ENCODE assay signal across 22 cellular contexts in the genomic region with DNA sequence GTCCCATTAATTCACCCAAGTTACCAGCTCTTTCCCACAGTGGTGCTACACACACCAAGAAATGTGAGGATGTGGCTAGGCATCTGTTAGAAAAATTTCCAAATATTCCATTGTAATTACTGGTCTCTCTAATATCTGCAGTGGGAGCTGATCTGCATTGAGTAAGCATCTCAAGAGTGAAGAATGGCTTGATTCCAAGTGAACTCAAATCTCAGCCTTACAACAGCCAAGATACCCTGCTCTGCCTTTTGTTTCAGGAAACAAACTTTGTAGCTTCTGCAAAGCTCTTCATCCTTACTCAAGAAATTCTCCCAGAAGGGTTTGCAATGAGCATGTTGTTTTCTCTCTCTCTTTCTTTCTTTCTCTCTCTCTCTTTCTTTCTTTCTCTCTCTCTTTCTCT.
"Had no signal": no experiment of that assay in that cellular context is flagged by ENCODE, and none has a peak within 500 bp of the region (broad histone marks: within the 10 kb centered on the region; RNA-seq: fewer than 3 reads in every experiment).

No MANE protein-coding gene starts in this region.

- H3K4me3 Mint-ChIP-seq: effector memory CD8-positive, alpha-beta T cell; naive thymus-derived CD4-positive, alpha-beta T cell; nephron progenitor cell; stimulated activated memory B cell treated with anti-CD40 and anti-IgM and Interleukin-4, amounts not matched to agents 10 μg/mL and 1 μg/mL and 100 μg/mL, for 72 hours; stimulated activated naive CD8-positive, alpha-beta T cell treated with anti-CD3 and anti-CD28 coated beads, Interleukin-15, Interleukin-2, amounts not matched to agents 100 ng/mL and 50 ng/mL, for 24 hours had no signal

- H3K27me3 ChIP-seq: gastrocnemius medialis, neutrophil, testis, tibial nerve, upper lobe of right lung, vagina had no signal

- H3K9me3 Mint-ChIP-seq: effector memory CD8-positive, alpha-beta T cell; naive thymus-derived CD4-positive, alpha-beta T cell; nephron progenitor cell; stimulated activated memory B cell treated with anti-CD40 and anti-IgM and Interleukin-4, amounts not matched to agents 10 μg/mL and 1 μg/mL and 100 μg/mL, for 72 hours; stimulated activated naive CD8-positive, alpha-beta T cell treated with anti-CD3 and anti-CD28 coated beads, Interleukin-15, Interleukin-2, amounts not matched to agents 100 ng/mL and 50 ng/mL, for 24 hours had no signal

- H3K36me3 Mint-ChIP-seq: naive thymus-derived CD4-positive, alpha-beta T cell; stimulated activated memory B cell treated with anti-CD40 and anti-IgM and Interleukin-4, amounts not matched to agents 10 μg/mL and 1 μg/mL and 100 μg/mL, for 72 hours had no signal

- ATAC-seq: effector memory CD8-positive, alpha-beta T cell; gastrocnemius medialis; left lobe of liver; naive thymus-derived CD4-positive, alpha-beta T cell; sciatic nerve; stimulated activated memory B cell treated with anti-CD40 and anti-IgM and Interleukin-4, amounts not matched to agents 10 μg/mL and 1 μg/mL and 100 μg/mL, for 72 hours; upper lobe of right lung had no signal

- H3K36me3 ChIP-seq: esophagus muscularis mucosa, gastrocnemius medialis, neutrophil, spleen, tibial nerve, upper lobe of right lung, vagina had no signal

- H3K27ac ChIP-seq: epithelial cell of prostate, esophagus muscularis mucosa, gastrocnemius medialis, neutrophil, spleen, testis, tibial nerve, upper lobe of right lung, vagina had no signal

- H3K27ac Mint-ChIP-seq: effector memory CD8-positive, alpha-beta T cell; naive thymus-derived CD4-positive, alpha-beta T cell; nephron progenitor cell; stimulated activated memory B cell treated with anti-CD40 and anti-IgM and Interleukin-4, amounts not matched to agents 10 μg/mL and 1 μg/mL and 100 μg/mL, for 72 hours; stimulated activated naive CD8-positive, alpha-beta T cell treated with anti-CD3 and anti-CD28 coated beads, Interleukin-15, Interleukin-2, amounts not matched to agents 100 ng/mL and 50 ng/mL, for 24 hours had no signal

- H3K4me1 ChIP-seq: esophagus muscularis mucosa, gastrocnemius medialis, spleen, testis, tibial nerve, upper lobe of right lung, vagina had no signal

- H3K4me3 ChIP-seq: esophagus muscularis mucosa, gastrocnemius medialis, spleen, testis, tibial nerve, upper lobe of right lung, vagina had no signal

- H3K4me1 Mint-ChIP-seq: naive thymus-derived CD4-positive, alpha-beta T cell; nephron progenitor cell; stimulated activated memory B cell treated with anti-CD40 and anti-IgM and Interleukin-4, amounts not matched to agents 10 μg/mL and 1 μg/mL and 100 μg/mL, for 72 hours had no signal

- H3K9me3 ChIP-seq: esophagus muscularis mucosa, gastrocnemius medialis, neutrophil, spleen, testis, tibial nerve, upper lobe of right lung, vagina had no signal

- DNase-seq: effector memory CD8-positive, alpha-beta T cell; gastrocnemius medialis; glutamatergic neuron; islet precursor cell; mammary epithelial cell; naive thymus-derived CD4-positive, alpha-beta T cell; nephron progenitor cell; spleen; stimulated activated CD4-positive, alpha-beta T cell treated with anti-CD3 and anti-CD28 coated beads, Interleukin-15, amount 100 ng/mL, for 24 hours; stimulated activated CD4-positive, alpha-beta T cell treated with anti-CD3 and anti-CD28 coated beads, Interleukin-1b, Interleukin-23, amount 100 ng/mL, for 48 hours; stimulated activated CD4-positive, alpha-beta T cell treated with anti-CD3 and anti-CD28 coated beads, Interleukin-4, amount 100 ng/mL, for 24 hours; testis; upper lobe of right lung had no signal
